1 cellular context compared by ENCODE assay signal in the genomic region with DNA sequence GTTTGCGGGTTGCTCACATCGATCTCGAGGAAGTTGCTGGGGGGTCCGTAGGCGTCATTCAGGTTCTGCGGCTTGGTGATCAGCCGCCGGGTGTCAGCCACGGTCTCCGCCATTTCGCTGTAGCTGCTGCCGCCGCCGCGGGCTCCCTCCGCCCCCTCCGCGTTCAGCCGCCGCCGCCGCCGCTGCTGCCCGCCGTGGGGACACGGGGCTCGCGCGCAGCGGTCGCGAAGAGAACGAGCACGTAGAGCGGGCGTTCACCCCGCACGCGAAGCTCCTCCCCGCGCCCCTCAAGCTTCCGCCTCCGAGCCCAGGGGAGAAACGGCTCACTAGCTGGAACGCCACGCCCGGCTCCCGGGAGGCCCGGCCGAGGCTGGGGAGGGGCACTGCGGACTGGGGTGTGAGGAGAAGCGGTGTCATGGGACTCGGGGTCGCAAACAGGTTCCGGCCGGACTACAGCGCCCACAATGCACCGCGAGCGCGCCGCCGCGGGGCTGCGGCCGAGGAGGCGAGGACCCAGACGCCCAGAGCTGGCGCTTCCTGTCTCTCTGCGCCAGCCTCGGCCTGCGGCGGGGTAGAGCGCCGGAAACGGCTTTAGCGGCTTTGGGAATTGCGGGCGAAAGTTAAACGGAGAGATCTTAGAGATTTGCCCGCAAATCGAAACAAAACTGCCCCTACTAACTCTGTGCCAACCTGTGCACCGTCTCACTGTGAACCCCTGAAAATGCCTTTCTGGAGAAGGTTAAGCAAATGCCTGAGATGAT.
TF ChIP-seq lines count a peak whose summit lies in the region.

A gene (minus strand): TSS at position 232 of the 761 bp plus-strand sequence. CDS start 119 bp downstream, at position 113.

TF ChIP-seq in HEK293, 187 proteins besides CTCF, POLR2A, EP300 and RAD21 (continued from another document and continues in another):
- TF ChIP-seq ZNF530 (tag by site-specific recombination; IDR thresholded peaks at IDR 0.05; ENCODE audit: low read depth) (no peak), REPIN1 (tag by site-specific recombination; IDR thresholded peaks at IDR 0.05; ENCODE audit: low read depth) (no peak), ZNF404 (tag by site-specific recombination; IDR thresholded peaks at IDR 0.05) (no peak), GLI4 (tag by site-specific recombination; IDR thresholded peaks at IDR 0.05) (no peak), ZIC2 (tag by site-specific recombination; IDR thresholded peaks at IDR 0.05) (peak; percentile 34; the same call in 1 of the 2 replicates), ZNF510 (tag by site-specific recombination; IDR thresholded peaks at IDR 0.05; ENCODE audit: insufficient replicate concordance) (no peak), ZNF214 (tag by site-specific recombination; IDR thresholded peaks at IDR 0.05; ENCODE audit: borderline replicate concordance) (no peak), OVOL3 (tag by site-specific recombination; IDR thresholded peaks at IDR 0.05) (peak; percentile 67; the same call in 1 of the 2 replicates), ZNF223 (tag by site-specific recombination; IDR thresholded peaks at IDR 0.05) (no peak), ZNF48 (tag by site-specific recombination; IDR thresholded peaks at IDR 0.05) (no peak), OSR2 (tag by site-specific recombination; IDR thresholded peaks at IDR 0.05) (no peak; the same call in 1 of the 2 replicates), ZNF423 (tag by site-specific recombination; IDR thresholded peaks at IDR 0.05) (peak; percentile 91), KLF8 (tag by site-specific recombination; IDR thresholded peaks at IDR 0.05) (peak; percentile 76), ZNF354C (tag by site-specific recombination; IDR thresholded peaks at IDR 0.05; ENCODE audit: borderline replicate concordance, low read depth) (no peak), ZNF433 (tag by site-specific recombination; IDR thresholded peaks at IDR 0.05; ENCODE audit: low read depth) (no peak), ZNF76 (tag by site-specific recombination; IDR thresholded peaks at IDR 0.05; ENCODE audit: borderline replicate concordance, low read depth) (peak; percentile 97), ZNF350 (tag by site-specific recombination; IDR thresholded peaks at IDR 0.05) (no peak)
- TF ChIP-seq, protein P1, sequence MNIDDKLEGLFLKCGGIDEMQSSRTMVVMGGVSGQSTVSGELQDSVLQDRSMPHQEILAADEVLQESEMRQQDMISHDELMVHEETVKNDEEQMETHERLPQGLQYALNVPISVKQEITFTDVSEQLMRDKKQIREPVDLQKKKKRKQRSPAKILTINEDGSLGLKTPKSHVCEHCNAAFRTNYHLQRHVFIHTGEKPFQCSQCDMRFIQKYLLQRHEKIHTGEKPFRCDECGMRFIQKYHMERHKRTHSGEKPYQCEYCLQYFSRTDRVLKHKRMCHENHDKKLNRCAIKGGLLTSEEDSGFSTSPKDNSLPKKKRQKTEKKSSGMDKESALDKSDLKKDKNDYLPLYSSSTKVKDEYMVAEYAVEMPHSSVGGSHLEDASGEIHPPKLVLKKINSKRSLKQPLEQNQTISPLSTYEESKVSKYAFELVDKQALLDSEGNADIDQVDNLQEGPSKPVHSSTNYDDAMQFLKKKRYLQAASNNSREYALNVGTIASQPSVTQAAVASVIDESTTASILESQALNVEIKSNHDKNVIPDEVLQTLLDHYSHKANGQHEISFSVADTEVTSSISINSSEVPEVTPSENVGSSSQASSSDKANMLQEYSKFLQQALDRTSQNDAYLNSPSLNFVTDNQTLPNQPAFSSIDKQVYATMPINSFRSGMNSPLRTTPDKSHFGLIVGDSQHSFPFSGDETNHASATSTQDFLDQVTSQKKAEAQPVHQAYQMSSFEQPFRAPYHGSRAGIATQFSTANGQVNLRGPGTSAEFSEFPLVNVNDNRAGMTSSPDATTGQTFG (tag by site-specific recombination; IDR thresholded peaks at IDR 0.05; ENCODE audit: borderline replicate concordance), result no peak
- TF ChIP-seq, protein P2, sequence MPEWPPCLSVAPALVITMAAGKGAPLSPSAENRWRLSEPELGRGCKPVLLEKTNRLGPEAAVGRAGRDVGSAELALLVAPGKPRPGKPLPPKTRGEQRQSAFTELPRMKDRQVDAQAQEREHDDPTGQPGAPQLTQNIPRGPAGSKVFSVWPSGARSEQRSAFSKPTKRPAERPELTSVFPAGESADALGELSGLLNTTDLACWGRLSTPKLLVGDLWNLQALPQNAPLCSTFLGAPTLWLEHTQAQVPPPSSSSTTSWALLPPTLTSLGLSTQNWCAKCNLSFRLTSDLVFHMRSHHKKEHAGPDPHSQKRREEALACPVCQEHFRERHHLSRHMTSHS (tag by site-specific recombination; IDR thresholded peaks at IDR 0.05), result no peak
- TF ChIP-seq, protein P3, sequence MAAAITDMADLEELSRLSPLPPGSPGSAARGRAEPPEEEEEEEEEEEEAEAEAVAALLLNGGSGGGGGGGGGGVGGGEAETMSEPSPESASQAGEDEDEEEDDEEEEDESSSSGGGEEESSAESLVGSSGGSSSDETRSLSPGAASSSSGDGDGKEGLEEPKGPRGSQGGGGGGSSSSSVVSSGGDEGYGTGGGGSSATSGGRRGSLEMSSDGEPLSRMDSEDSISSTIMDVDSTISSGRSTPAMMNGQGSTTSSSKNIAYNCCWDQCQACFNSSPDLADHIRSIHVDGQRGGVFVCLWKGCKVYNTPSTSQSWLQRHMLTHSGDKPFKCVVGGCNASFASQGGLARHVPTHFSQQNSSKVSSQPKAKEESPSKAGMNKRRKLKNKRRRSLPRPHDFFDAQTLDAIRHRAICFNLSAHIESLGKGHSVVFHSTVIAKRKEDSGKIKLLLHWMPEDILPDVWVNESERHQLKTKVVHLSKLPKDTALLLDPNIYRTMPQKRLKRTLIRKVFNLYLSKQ (tag by site-specific recombination; IDR thresholded peaks at IDR 0.05; ENCODE audit: borderline replicate concordance), result no peak
- TF ChIP-seq, protein P4, sequence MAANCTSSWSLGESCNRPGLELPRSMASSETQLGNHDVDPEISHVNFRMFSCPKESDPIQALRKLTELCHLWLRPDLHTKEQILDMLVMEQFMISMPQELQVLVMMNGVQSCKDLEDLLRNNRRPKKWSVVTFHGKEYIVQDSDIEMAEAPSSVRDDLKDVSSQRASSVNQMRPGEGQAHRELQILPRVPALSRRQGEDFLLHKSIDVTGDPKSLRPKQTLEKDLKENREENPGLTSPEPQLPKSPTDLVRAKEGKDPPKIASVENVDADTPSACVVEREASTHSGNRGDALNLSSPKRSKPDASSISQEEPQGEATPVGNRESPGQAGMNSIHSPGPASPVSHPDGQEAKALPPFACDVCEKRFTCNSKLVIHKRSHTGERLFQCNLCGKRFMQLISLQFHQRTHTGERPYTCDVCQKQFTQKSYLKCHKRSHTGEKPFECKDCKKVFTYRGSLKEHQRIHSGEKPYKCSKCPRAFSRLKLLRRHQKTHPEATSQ (tag by site-specific recombination; IDR thresholded peaks at IDR 0.05), result no peak
- TF ChIP-seq, protein P5, sequence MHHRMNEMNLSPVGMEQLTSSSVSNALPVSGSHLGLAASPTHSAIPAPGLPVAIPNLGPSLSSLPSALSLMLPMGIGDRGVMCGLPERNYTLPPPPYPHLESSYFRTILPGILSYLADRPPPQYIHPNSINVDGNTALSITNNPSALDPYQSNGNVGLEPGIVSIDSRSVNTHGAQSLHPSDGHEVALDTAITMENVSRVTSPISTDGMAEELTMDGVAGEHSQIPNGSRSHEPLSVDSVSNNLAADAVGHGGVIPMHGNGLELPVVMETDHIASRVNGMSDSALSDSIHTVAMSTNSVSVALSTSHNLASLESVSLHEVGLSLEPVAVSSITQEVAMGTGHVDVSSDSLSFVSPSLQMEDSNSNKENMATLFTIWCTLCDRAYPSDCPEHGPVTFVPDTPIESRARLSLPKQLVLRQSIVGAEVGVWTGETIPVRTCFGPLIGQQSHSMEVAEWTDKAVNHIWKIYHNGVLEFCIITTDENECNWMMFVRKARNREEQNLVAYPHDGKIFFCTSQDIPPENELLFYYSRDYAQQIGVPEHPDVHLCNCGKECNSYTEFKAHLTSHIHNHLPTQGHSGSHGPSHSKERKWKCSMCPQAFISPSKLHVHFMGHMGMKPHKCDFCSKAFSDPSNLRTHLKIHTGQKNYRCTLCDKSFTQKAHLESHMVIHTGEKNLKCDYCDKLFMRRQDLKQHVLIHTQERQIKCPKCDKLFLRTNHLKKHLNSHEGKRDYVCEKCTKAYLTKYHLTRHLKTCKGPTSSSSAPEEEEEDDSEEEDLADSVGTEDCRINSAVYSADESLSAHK (tag by site-specific recombination; IDR thresholded peaks at IDR 0.05), result no peak
- TF ChIP-seq, protein P6, sequence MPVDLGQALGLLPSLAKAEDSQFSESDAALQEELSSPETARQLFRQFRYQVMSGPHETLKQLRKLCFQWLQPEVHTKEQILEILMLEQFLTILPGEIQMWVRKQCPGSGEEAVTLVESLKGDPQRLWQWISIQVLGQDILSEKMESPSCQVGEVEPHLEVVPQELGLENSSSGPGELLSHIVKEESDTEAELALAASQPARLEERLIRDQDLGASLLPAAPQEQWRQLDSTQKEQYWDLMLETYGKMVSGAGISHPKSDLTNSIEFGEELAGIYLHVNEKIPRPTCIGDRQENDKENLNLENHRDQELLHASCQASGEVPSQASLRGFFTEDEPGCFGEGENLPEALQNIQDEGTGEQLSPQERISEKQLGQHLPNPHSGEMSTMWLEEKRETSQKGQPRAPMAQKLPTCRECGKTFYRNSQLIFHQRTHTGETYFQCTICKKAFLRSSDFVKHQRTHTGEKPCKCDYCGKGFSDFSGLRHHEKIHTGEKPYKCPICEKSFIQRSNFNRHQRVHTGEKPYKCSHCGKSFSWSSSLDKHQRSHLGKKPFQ (tag by site-specific recombination; IDR thresholded peaks at IDR 0.05), result no peak
- TF ChIP-seq, protein P7, sequence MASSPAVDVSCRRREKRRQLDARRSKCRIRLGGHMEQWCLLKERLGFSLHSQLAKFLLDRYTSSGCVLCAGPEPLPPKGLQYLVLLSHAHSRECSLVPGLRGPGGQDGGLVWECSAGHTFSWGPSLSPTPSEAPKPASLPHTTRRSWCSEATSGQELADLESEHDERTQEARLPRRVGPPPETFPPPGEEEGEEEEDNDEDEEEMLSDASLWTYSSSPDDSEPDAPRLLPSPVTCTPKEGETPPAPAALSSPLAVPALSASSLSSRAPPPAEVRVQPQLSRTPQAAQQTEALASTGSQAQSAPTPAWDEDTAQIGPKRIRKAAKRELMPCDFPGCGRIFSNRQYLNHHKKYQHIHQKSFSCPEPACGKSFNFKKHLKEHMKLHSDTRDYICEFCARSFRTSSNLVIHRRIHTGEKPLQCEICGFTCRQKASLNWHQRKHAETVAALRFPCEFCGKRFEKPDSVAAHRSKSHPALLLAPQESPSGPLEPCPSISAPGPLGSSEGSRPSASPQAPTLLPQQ (tag by site-specific recombination; IDR thresholded peaks at IDR 0.05), result peak; percentile 27; the same call in 1 of the 2 replicates
- TF ChIP-seq, protein P8, sequence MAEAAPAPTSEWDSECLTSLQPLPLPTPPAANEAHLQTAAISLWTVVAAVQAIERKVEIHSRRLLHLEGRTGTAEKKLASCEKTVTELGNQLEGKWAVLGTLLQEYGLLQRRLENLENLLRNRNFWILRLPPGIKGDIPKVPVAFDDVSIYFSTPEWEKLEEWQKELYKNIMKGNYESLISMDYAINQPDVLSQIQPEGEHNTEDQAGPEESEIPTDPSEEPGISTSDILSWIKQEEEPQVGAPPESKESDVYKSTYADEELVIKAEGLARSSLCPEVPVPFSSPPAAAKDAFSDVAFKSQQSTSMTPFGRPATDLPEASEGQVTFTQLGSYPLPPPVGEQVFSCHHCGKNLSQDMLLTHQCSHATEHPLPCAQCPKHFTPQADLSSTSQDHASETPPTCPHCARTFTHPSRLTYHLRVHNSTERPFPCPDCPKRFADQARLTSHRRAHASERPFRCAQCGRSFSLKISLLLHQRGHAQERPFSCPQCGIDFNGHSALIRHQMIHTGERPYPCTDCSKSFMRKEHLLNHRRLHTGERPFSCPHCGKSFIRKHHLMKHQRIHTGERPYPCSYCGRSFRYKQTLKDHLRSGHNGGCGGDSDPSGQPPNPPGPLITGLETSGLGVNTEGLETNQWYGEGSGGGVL (tag by site-specific recombination; IDR thresholded peaks at IDR 0.05), result no peak; the same call in 1 of the 2 replicates
- TF ChIP-seq, protein P9, sequence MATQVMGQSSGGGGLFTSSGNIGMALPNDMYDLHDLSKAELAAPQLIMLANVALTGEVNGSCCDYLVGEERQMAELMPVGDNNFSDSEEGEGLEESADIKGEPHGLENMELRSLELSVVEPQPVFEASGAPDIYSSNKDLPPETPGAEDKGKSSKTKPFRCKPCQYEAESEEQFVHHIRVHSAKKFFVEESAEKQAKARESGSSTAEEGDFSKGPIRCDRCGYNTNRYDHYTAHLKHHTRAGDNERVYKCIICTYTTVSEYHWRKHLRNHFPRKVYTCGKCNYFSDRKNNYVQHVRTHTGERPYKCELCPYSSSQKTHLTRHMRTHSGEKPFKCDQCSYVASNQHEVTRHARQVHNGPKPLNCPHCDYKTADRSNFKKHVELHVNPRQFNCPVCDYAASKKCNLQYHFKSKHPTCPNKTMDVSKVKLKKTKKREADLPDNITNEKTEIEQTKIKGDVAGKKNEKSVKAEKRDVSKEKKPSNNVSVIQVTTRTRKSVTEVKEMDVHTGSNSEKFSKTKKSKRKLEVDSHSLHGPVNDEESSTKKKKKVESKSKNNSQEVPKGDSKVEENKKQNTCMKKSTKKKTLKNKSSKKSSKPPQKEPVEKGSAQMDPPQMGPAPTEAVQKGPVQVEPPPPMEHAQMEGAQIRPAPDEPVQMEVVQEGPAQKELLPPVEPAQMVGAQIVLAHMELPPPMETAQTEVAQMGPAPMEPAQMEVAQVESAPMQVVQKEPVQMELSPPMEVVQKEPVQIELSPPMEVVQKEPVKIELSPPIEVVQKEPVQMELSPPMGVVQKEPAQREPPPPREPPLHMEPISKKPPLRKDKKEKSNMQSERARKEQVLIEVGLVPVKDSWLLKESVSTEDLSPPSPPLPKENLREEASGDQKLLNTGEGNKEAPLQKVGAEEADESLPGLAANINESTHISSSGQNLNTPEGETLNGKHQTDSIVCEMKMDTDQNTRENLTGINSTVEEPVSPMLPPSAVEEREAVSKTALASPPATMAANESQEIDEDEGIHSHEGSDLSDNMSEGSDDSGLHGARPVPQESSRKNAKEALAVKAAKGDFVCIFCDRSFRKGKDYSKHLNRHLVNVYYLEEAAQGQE (tag by site-specific recombination; IDR thresholded peaks at IDR 0.05), result peak; percentile 18; the same call in 1 of the 2 replicates
